Comparison of ENCODE assay signal across 11 cellular contexts in the genomic region with DNA sequence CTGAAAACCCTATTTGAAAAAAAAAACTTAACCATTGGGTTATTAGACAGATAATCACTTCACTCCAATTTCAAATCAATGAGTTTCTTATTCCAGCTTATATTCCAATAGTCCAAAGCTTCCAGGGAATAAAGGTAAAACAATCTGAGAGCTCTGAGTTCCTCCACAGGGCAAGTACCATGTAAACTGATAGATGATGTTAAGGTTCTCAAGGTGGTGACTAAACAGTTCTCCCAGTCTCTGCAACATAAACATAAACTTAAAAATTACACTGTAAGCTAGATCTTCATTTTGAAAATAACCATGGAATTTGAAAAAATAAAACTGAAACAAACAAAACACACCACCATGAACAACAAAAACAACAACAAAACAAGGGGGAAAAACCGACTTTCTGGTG. TPM values are rescaled to one million over a fixed set of nuclear protein-coding genes. Genes with fewer than 3 reads are reported as not detected.
DNase-seq lines count a peak whose midpoint lies in the region; ATAC-seq and TF ChIP-seq lines count a peak whose summit lies in the region.
"Had no signal": no experiment of that assay in that cellular context is flagged by ENCODE, and none has a peak within 500 bp of the region (broad histone marks: within the 10 kb centered on the region; RNA-seq: fewer than 3 reads in every experiment).

No MANE protein-coding gene starts in this region.

- peaks cover 0 to 5% (median 1%) of the 10 kb centered on the region in 3 donors for H3K9me3 Mint-ChIP-seq in IgD-negative memory B cell
- H3K9me3 Mint-ChIP-seq in immature natural killer cell, result no peaks in the 10 kb centered on the region

- H3K4me3 Mint-ChIP-seq in IgD-negative memory B cell, result peak overlapping the region; percentile 17 to 73 (median 47)
- H3K4me3 Mint-ChIP-seq in immature natural killer cell, result peak overlapping the region; percentile 49 to 85 (median 74)

- no peak overlapping the region for H3K4me3 ChIP-seq in dorsolateral prefrontal cortex
- H3K4me3 ChIP-seq: SK-N-MC, vagina had no signal

- peak in 1 of 3 donors; percentile 25 for DNase-seq in immature natural killer cell
- no peak for DNase-seq in DMS153 treated with DMSO at 0.1 percent for 48 hours (lab: John Stamatoyannopoulos, UW; ENCODE audit: unreplicated experiment)
- no peak for DNase-seq in NCI-H524 treated with DMSO at 0.1 percent for 48 hours (lab: John Stamatoyannopoulos, UW)
- no peak for DNase-seq in dorsolateral prefrontal cortex
- DNase-seq: NCI-H187 treated with DMSO at 0.1 percent for 48 hours had no signal

- TF ChIP-seq CTCF in dorsolateral prefrontal cortex (IDR thresholded peaks at IDR 0.05 in 54 of 56, conservative IDR thresholded peaks at IDR 0.05 in 2 of 56; ENCODE audit: low read depth in 1 of 56, partially characterized antibody in 56 of 56), result no peak

- H3K36me3 Mint-ChIP-seq in IgD-negative memory B cell (no peaks in the 10 kb centered on the region), immature natural killer cell (no peaks in the 10 kb centered on the region)

- no peaks in the 10 kb centered on the region for H3K27me3 ChIP-seq in dorsolateral prefrontal cortex
- H3K27me3 ChIP-seq: vagina had no signal

- H3K27ac ChIP-seq in dorsolateral prefrontal cortex, result no peak overlapping the region
- H3K27ac ChIP-seq: SK-N-MC, vagina had no signal

- ATAC-seq in GM18909 (IDR thresholded peaks at IDR 0.05; ENCODE audit: poor library complexity, unreplicated experiment), result peak; percentile 19
- peak; percentile 18 for ATAC-seq in GM21717 (IDR thresholded peaks at IDR 0.05; ENCODE audit: unreplicated experiment)

- H3K27ac Mint-ChIP-seq in IgD-negative memory B cell (peak overlapping the region; percentile 18 to 20 (median 19)), immature natural killer cell (peak overlapping the region; percentile 80 to 95 (median 92))

- intact Hi-C loops in dorsolateral prefrontal cortex (cut with DNase I), result no loop called here

- H3K4me1 Mint-ChIP-seq in IgD-negative memory B cell (peaks cover 23 to 32% (median 31%) of the 10 kb centered on the region in 3 donors), immature natural killer cell (peaks cover 62 to 71% of the 10 kb centered on the region in 2 donors)

- peaks cover 3% of the 10 kb centered on the region for H3K27me3 Mint-ChIP-seq in IgD-negative memory B cell
- H3K27me3 Mint-ChIP-seq in immature natural killer cell (ENCODE audit: low read depth in 3 of 3), result peaks cover 11 to 19% (median 15%) of the 10 kb centered on the region in 3 donors

RNA-seq across cellular contexts. Expression of a gene that starts 22.3 kb away (rescaled TPM):
- polyA plus RNA-seq in IgD-negative memory B cell (20.9 TPM), immature natural killer cell (100 to 1,000 TPM in 1 of 3 donors, 10 to 100 TPM in 2; 33.4 to 133 (median 60.9) TPM)
- 10 to 100 TPM in 37 of 120 experiments, 1 to 10 TPM in 83; 1.1 to 23.5 (median 7.0) TPM for total RNA-seq in dorsolateral prefrontal cortex
- total RNA-seq: fibroblast of lung had no signal

RNA-seq across cellular contexts. Expression of a gene that starts 52.9 kb away (rescaled TPM):
- polyA plus RNA-seq in IgD-negative memory B cell (0.21 TPM), immature natural killer cell (1 to 10 TPM in 2 of 3 donors, under 1 TPM in 1; 0.78 to 2.0 (median 1.1) TPM)
- total RNA-seq in dorsolateral prefrontal cortex, result 1 to 10 TPM in 101 of 120 experiments, under 1 TPM in 19; 0.48 to 5.2 (median 1.9) TPM
